ENCODE assay signal across 29 cellular contexts in genomic region chr4:5217411-5217810, GRCh38.
"Had no signal": no experiment of that assay in that cellular context is flagged by ENCODE, and none has a peak within 500 bp of the region (broad histone marks: within the 10 kb centered on the region; RNA-seq: fewer than 3 reads in every experiment).

No MANE protein-coding gene starts in this region.

- H3K9ac ChIP-seq: SK-N-SH had no signal

- H3K4me2 ChIP-seq: SK-N-SH had no signal

- H3K27ac ChIP-seq: adrenal gland, body of pancreas, breast epithelium, SJSA1 had no signal

- ATAC-seq: activated CD4-positive, alpha-beta T cell treated with anti-CD3 and anti-CD28 coated beads for 36 hours; activated CD4-positive, CD25-positive, alpha-beta regulatory T cell treated with anti-CD3 and anti-CD28 coated beads, Interleukin-2, amount 50 U/mL, for 24 hours; activated CD8-positive, alpha-beta T cell treated with anti-CD3 and anti-CD28 coated beads, Interleukin-2, amount 10 ng/mL, durations not matched to agents 7 days and 5 days; body of pancreas; Panc1; WTC11 had no signal

- H3K4me1 Mint-ChIP-seq: activated CD4-positive, alpha-beta T cell treated with anti-CD3 and anti-CD28 coated beads for 36 hours; activated CD4-positive, alpha-beta T cell treated with anti-CD3 and anti-CD28 coated beads, Interleukin-2, amount 10 ng/mL, durations not matched to agents 7 days and 5 days; activated naive CD4-positive, alpha-beta T cell treated with anti-CD3 and anti-CD28 coated beads, Interleukin-2, amount 50 U/mL, for 24 hours; activated naive CD8-positive, alpha-beta T cell treated with anti-CD3 and anti-CD28 coated beads, Interleukin-2, amount 10 ng/mL, durations not matched to agents 7 days and 5 days had no signal

- H3K27ac Mint-ChIP-seq: activated CD4-positive, alpha-beta T cell treated with anti-CD3 and anti-CD28 coated beads for 36 hours; activated CD4-positive, alpha-beta T cell treated with anti-CD3 and anti-CD28 coated beads, Interleukin-2, amount 10 ng/mL, durations not matched to agents 7 days and 5 days; activated CD8-positive, alpha-beta T cell treated with anti-CD3 and anti-CD28 coated beads, Interleukin-2, amount 10 ng/mL, durations not matched to agents 7 days and 5 days; activated naive CD4-positive, alpha-beta T cell treated with anti-CD3 and anti-CD28 coated beads, Interleukin-2, amount 50 U/mL, for 24 hours; activated naive CD8-positive, alpha-beta T cell treated with anti-CD3 and anti-CD28 coated beads, Interleukin-2, amount 10 ng/mL, durations not matched to agents 7 days and 5 days; activated T-cell treated with anti-CD3 and anti-CD28 coated beads, Interleukin-2, amount 50 U/mL, for 24 hours; activated T-helper 2 cell treated with anti-CD3 and anti-CD28 coated beads, Interferon-gamma antibody, Interleukin-2, Interleukin-4, amounts not matched to agents 10 μg/mL and 5 μg/mL and 100 μg/mL, durations not matched to agents 14 hours and 24 hours and 36 hours; T-helper 1 cell treated with Interleukin-12 subunit alpha and Interleukin-12 subunit beta and Interleukin-4 antibody, amounts not matched to agents 30 μg/mL and 1 μg/mL, for 36 hours; T-helper 2 cell treated with Interferon-gamma antibody and Interleukin-4, amounts not matched to agents 5 μg/mL and 100 μg/mL, for 36 hours; WTC11 had no signal

- DNase-seq: activated CD4-positive, alpha-beta T cell treated with anti-CD3 and anti-CD28 coated beads for 36 hours; activated CD4-positive, alpha-beta T cell treated with anti-CD3 and anti-CD28 coated beads, Interleukin-2, amount 10 ng/mL, durations not matched to agents 7 days and 5 days; activated CD4-positive, alpha-beta T cell treated with anti-CD3 and anti-CD28 coated beads, Interleukin-2, amount 50 U/mL, for 48 hours; activated CD8-positive, alpha-beta T cell treated with anti-CD3 and anti-CD28 coated beads, Interleukin-2, amount 10 ng/mL, durations not matched to agents 7 days and 5 days; activated gamma-delta T cell; activated naive CD4-positive, alpha-beta T cell treated with Interleukin-2 at 50 U/mL for 16 hours; activated naive CD8-positive, alpha-beta T cell treated with anti-CD3 and anti-CD28 coated beads, Interleukin-2, amount 10 ng/mL, durations not matched to agents 7 days and 5 days; activated T-cell treated with anti-CD3 and anti-CD28 coated beads, Interleukin-2, amount 50 U/mL, for 24 hours; adrenal gland; body of pancreas; Karpas-422; NCI-H1105; NCI-H1417 treated with DMSO at 0.1 percent for 48 hours; NCI-H187 treated with DMSO at 0.1 percent for 48 hours; NCI-H2081; NCI-H345; NCI-H524 treated with DMSO at 0.1 percent for 48 hours; RPMI8226; SHP77 treated with DMSO at 0.1 percent for 48 hours; SK-N-SH had no signal

- H3K9me3 ChIP-seq: adrenal gland, SJSA1, SK-N-SH had no signal

- H3K4me1 ChIP-seq: adrenal gland, body of pancreas, breast epithelium, SJSA1 had no signal

- H3K4me3 Mint-ChIP-seq: activated CD4-positive, alpha-beta T cell treated with anti-CD3 and anti-CD28 coated beads for 36 hours; activated CD4-positive, alpha-beta T cell treated with anti-CD3 and anti-CD28 coated beads, Interleukin-2, amount 10 ng/mL, durations not matched to agents 7 days and 5 days; activated CD8-positive, alpha-beta T cell treated with anti-CD3 and anti-CD28 coated beads, Interleukin-2, amount 10 ng/mL, durations not matched to agents 7 days and 5 days; activated naive CD4-positive, alpha-beta T cell treated with anti-CD3 and anti-CD28 coated beads, Interleukin-2, amount 50 U/mL, for 24 hours; activated naive CD8-positive, alpha-beta T cell treated with anti-CD3 and anti-CD28 coated beads, Interleukin-2, amount 10 ng/mL, durations not matched to agents 7 days and 5 days; activated T-cell treated with anti-CD3 and anti-CD28 coated beads, Interleukin-2, amount 50 U/mL, for 24 hours; T-helper 1 cell treated with Interleukin-12 subunit alpha and Interleukin-12 subunit beta and Interleukin-4 antibody, amounts not matched to agents 30 μg/mL and 1 μg/mL, for 36 hours; T-helper 2 cell treated with Interferon-gamma antibody and Interleukin-4, amounts not matched to agents 5 μg/mL and 100 μg/mL, for 36 hours; WTC11 had no signal

- H3K27me3 Mint-ChIP-seq: activated CD4-positive, alpha-beta T cell treated with anti-CD3 and anti-CD28 coated beads for 36 hours; activated CD4-positive, alpha-beta T cell treated with anti-CD3 and anti-CD28 coated beads, Interleukin-2, amount 10 ng/mL, durations not matched to agents 7 days and 5 days; activated naive CD4-positive, alpha-beta T cell treated with anti-CD3 and anti-CD28 coated beads, Interleukin-2, amount 50 U/mL, for 24 hours; activated naive CD8-positive, alpha-beta T cell treated with anti-CD3 and anti-CD28 coated beads, Interleukin-2, amount 10 ng/mL, durations not matched to agents 7 days and 5 days; activated T-cell treated with anti-CD3 and anti-CD28 coated beads, Interleukin-2, amount 50 U/mL, for 24 hours had no signal

- H3K4me3 ChIP-seq: adrenal gland, body of pancreas, breast epithelium, SJSA1 had no signal

- H3K27me3 ChIP-seq: adrenal gland, body of pancreas, breast epithelium, SJSA1 had no signal

- H3K36me3 ChIP-seq: adrenal gland, breast epithelium, SJSA1 had no signal

- H3K36me3 Mint-ChIP-seq: activated naive CD4-positive, alpha-beta T cell treated with anti-CD3 and anti-CD28 coated beads, Interleukin-2, amount 50 U/mL, for 24 hours; activated naive CD8-positive, alpha-beta T cell treated with anti-CD3 and anti-CD28 coated beads, Interleukin-2, amount 10 ng/mL, durations not matched to agents 7 days and 5 days had no signal
